In genomic region chr5:75338408-75338807, GRCh38 we compare ENCODE assay signal across 9 cellular contexts. TPM values are rescaled to one million over a fixed set of nuclear protein-coding genes. Genes with fewer than 3 reads are reported as not detected.
DNase-seq lines count a peak whose midpoint lies in the region; TF ChIP-seq lines count a peak whose summit lies in the region.
"Had no signal": no experiment of that assay in that cellular context is flagged by ENCODE, and none has a peak within 500 bp of the region (broad histone marks: within the 10 kb centered on the region; RNA-seq: fewer than 3 reads in every experiment).

No MANE protein-coding gene starts in this region.

- TF ChIP-seq POLR2A in sigmoid colon (IDR thresholded peaks at IDR 0.05): no peak

- intact Hi-C loops in colonic mucosa (cut with DNase I) (loop anchor here (5.0 kb wide), 2 partner anchors 96 to 571 kb away; partner anchors contain the start of genes GFM2 and NSA2), sigmoid colon (cut with DNase I) (loop anchor here (5.0 kb wide), 2 partner anchors 344 to 379 kb away; partner anchors contain the start of gene POC5)

- H3K9ac ChIP-seq in HUES64 (ENCODE audit: low read depth, low read length) (peak overlapping the region; percentile 90), colonic mucosa (ENCODE audit: low read depth in 2 of 2, low read length in 2 of 2) (peak overlapping the region in 1 of 2 donors; percentile 84), mucosa of rectum (ENCODE audit: low read depth in 1 of 2, low read length in 2 of 2) (no peak overlapping the region)

- peaks cover 19% of the 10 kb centered on the region for H3K4me1 ChIP-seq in HUES64 (ENCODE audit: insufficient read depth, low read length)
- no peaks in the 10 kb centered on the region for H3K4me1 ChIP-seq in colonic mucosa
- peaks cover 6 to 13% of the 10 kb centered on the region in 2 donors for H3K4me1 ChIP-seq in mucosa of rectum (ENCODE audit: control insufficient read depth in 2 of 2, insufficient read depth in 2 of 2, low read length in 2 of 2)
- H3K4me1 ChIP-seq in sigmoid colon: peaks cover 0 to 19% (median 14%) of the 10 kb centered on the region in 4 donors

- H3K27me3 ChIP-seq in HUES64 (ENCODE audit: insufficient read depth, low read length) (no peaks in the 10 kb centered on the region), colonic mucosa (no peaks in the 10 kb centered on the region), mucosa of rectum (ENCODE audit: control insufficient read depth in 2 of 2, insufficient read depth in 2 of 2, low read length in 2 of 2) (no peaks in the 10 kb centered on the region), sigmoid colon (no peaks in the 10 kb centered on the region)

- DNase-seq in AG04449 (ENCODE audit: low read depth, low spot score) (no peak), colonic mucosa (no peak), HEK293T (ENCODE audit: extremely low spot score) (no peak), iPS-NIHi7 (ENCODE audit: extremely low spot score) (no peak), sigmoid colon (no peak)
- DNase-seq in activated CD8-positive, alpha-beta memory T cell treated with anti-CD3 and anti-CD28 coated beads for 24 hours: no peak
- DNase-seq: NCI-H2107 had no signal

- CTCF ChIA-PET in AG04449 (lab: Yijun Ruan, JAX): no interaction called here
- CTCF ChIA-PET in HEK293T (lab: Yijun Ruan, JAX): no interaction called here

- WGBS in HUES64: 8% methylated on average over 1 of the region's 2 CpGs
- WGBS in sigmoid colon, 2 donors: 43 to 70% methylated on average over 2 of the region's 2 CpGs

- H3K27ac ChIP-seq in HUES64 (ENCODE audit: low read depth, low read length): no peak overlapping the region; the same call in 1 of the 2 replicates
- peak overlapping the region; percentile 95 for H3K27ac ChIP-seq in colonic mucosa
- H3K27ac ChIP-seq in mucosa of rectum (ENCODE audit: low read depth in 2 of 2, low read length in 2 of 2): no peak overlapping the region
- no peak overlapping the region for H3K27ac ChIP-seq in sigmoid colon

- POLR2A ChIA-PET in AG04449 (lab: Yijun Ruan, JAX): no interaction called here
- POLR2A ChIA-PET in HEK293T (lab: Yijun Ruan, JAX): no interaction called here

- H3K36me3 ChIP-seq in HUES64 (ENCODE audit: insufficient read depth, low read length): peaks cover 37% of the 10 kb centered on the region
- H3K36me3 ChIP-seq in colonic mucosa: no peaks in the 10 kb centered on the region
- H3K36me3 ChIP-seq in mucosa of rectum (ENCODE audit: control insufficient read depth in 2 of 2, insufficient read depth in 2 of 2, low read length in 2 of 2): peaks cover 0 to 2% of the 10 kb centered on the region in 2 donors
- no peaks in the 10 kb centered on the region for H3K36me3 ChIP-seq in sigmoid colon

- no peaks in the 10 kb centered on the region for H3K9me3 ChIP-seq in HUES64 (ENCODE audit: insufficient read depth, low read depth, low read length)
- H3K9me3 ChIP-seq in colonic mucosa: no peaks in the 10 kb centered on the region
- H3K9me3 ChIP-seq in mucosa of rectum (ENCODE audit: control insufficient read depth in 2 of 2, low read length in 2 of 2): no peaks in the 10 kb centered on the region
- H3K9me3 ChIP-seq in sigmoid colon: no peaks in the 10 kb centered on the region

- H3K4me3 ChIP-seq in AG04449 (ENCODE audit: low read depth, low read length) (peak overlapping the region; percentile 92), HUES64 (ENCODE audit: low read length) (peak overlapping the region; percentile 98), colonic mucosa (peak overlapping the region; percentile 63), mucosa of rectum (ENCODE audit: low read length in 2 of 2) (peak overlapping the region; percentile 92 to 95), sigmoid colon (peak overlapping the region in 1 of 4 donors; percentile 83)

- TF ChIP-seq CTCF in AG04449 (IDR thresholded peaks at IDR 0.05; ENCODE audit: insufficient read depth, low read length, missing control alignments) (no peak), colonic mucosa (IDR thresholded peaks at IDR 0.05) (no peak), sigmoid colon (IDR thresholded peaks at IDR 0.05) (no peak)

- TF ChIP-seq EP300 in sigmoid colon (IDR thresholded peaks at IDR 0.05): no peak

TF ChIP-seq in HEK293T, 16 proteins besides CTCF, POLR2A, EP300 and RAD21:
- no peak for TF ChIP-seq BHLHE40 (IDR thresholded peaks at IDR 0.05; ENCODE audit: borderline replicate concordance)
- no peak for TF ChIP-seq FOXK2 (IDR thresholded peaks at IDR 0.05)
- TF ChIP-seq FOXM1 (IDR thresholded peaks at IDR 0.05; ENCODE audit: borderline replicate concordance): no peak
- no peak for TF ChIP-seq ARNT (IDR thresholded peaks at IDR 0.05)
- no peak for TF ChIP-seq ELF4 (IDR thresholded peaks at IDR 0.05)
- TF ChIP-seq CTBP1 (IDR thresholded peaks at IDR 0.05; ENCODE audit: borderline replicate concordance): no peak
- TF ChIP-seq LEF1 (IDR thresholded peaks at IDR 0.05; ENCODE audit: borderline replicate concordance): no peak
- TF ChIP-seq FOXA1 (IDR thresholded peaks at IDR 0.05): no peak
- TF ChIP-seq NFRKB (IDR thresholded peaks at IDR 0.05): no peak
- no peak for TF ChIP-seq SUZ12 (IDR thresholded peaks at IDR 0.05)
- TF ChIP-seq L3MBTL2 (conservative IDR thresholded peaks at IDR 0.05): no peak
- no peak for TF ChIP-seq TARDBP (IDR thresholded peaks at IDR 0.05)
- TF ChIP-seq SP1 (IDR thresholded peaks at IDR 0.05): no peak
- TF ChIP-seq HDGF (IDR thresholded peaks at IDR 0.05; ENCODE audit: borderline replicate concordance): no peak
- TF ChIP-seq, protein P1, sequence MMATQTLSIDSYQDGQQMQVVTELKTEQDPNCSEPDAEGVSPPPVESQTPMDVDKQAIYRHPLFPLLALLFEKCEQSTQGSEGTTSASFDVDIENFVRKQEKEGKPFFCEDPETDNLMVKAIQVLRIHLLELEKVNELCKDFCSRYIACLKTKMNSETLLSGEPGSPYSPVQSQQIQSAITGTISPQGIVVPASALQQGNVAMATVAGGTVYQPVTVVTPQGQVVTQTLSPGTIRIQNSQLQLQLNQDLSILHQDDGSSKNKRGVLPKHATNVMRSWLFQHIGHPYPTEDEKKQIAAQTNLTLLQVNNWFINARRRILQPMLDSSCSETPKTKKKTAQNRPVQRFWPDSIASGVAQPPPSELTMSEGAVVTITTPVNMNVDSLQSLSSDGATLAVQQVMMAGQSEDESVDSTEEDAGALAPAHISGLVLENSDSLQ (IDR thresholded peaks at IDR 0.05): no peak
- no peak for TF ChIP-seq ZNF384 (IDR thresholded peaks at IDR 0.05)

RNA-seq across cellular contexts. Expression of gene HMGCR, which starts 1.4 kb away (rescaled TPM):
- 171 TPM for polyA plus RNA-seq in HUES64 (2013, experiment 1 of 2)
- 187 TPM for polyA plus RNA-seq in HUES64 (2013, experiment 2 of 2)
- total RNA-seq in colonic mucosa (100 to 1,000 TPM; 118 to 319 TPM), sigmoid colon (10 to 100 TPM in 3 of 4 donors, 1 to 10 TPM in 1; 9.7 to 16.1 (median 12.2) TPM)
- polyA plus RNA-seq in sigmoid colon: 10 to 100 TPM; 10.6 to 61.9 (median 10.8) TPM

Comparison
In these comparisons a context has a peak if more than half of its experiments do, and no peak if none do; other contexts are left out.
1. RNA of gene HMGCR, which starts 1.4 kb away (total RNA-seq): 118 to 319 TPM in colonic mucosa; 9.7 to 16.1 TPM in sigmoid colon; every median in the first group is over 4 times any median in the second.